25 cellular contexts compared by ENCODE assay signal in genomic region chr12:53589423-53589822, GRCh38.
"Had no signal": no experiment of that assay in that cellular context is flagged by ENCODE, and none has a peak within 500 bp of the region (broad histone marks: within the 10 kb centered on the region; RNA-seq: fewer than 3 reads in every experiment).

No MANE protein-coding gene starts in this region.

- H3K9me3 ChIP-seq: gastrocnemius medialis, mucosa of descending colon, ovary, tibial artery, upper lobe of right lung had no signal

- H3K27ac ChIP-seq: gastrocnemius medialis, ovary, skin epidermis, tibial artery, upper lobe of right lung had no signal

- H3K27me3 Mint-ChIP-seq: activated CD8-positive, alpha-beta memory T cell treated with anti-CD3 and anti-CD28 coated beads, Interleukin-2, amount 10 ng/mL, durations not matched to agents 7 days and 5 days; activated naive CD4-positive, alpha-beta T cell treated with anti-CD3 and anti-CD28 coated beads, Interleukin-2, amount 50 U/mL, for 24 hours; central memory CD8-positive, alpha-beta T cell; progenitor cell of endocrine pancreas; stimulated activated naive CD8-positive, alpha-beta T cell treated with anti-CD3 and anti-CD28 coated beads, Interleukin-15, Interleukin-2, amounts not matched to agents 100 ng/mL and 50 ng/mL, for 24 hours had no signal

- H3K4me3 Mint-ChIP-seq: activated CD8-positive, alpha-beta memory T cell treated with anti-CD3 and anti-CD28 coated beads, Interleukin-2, amount 10 ng/mL, durations not matched to agents 7 days and 5 days; activated CD8-positive, alpha-beta T cell treated with anti-CD3 and anti-CD28 coated beads, Interleukin-2, amount 10 ng/mL, durations not matched to agents 7 days and 5 days; activated naive CD4-positive, alpha-beta T cell treated with anti-CD3 and anti-CD28 coated beads, Interleukin-2, amount 50 U/mL, for 24 hours; central memory CD8-positive, alpha-beta T cell; nephron progenitor cell; stimulated activated naive CD8-positive, alpha-beta T cell treated with anti-CD3 and anti-CD28 coated beads, Interleukin-15, Interleukin-2, amounts not matched to agents 100 ng/mL and 50 ng/mL, for 24 hours had no signal

- ATAC-seq: activated CD4-positive, CD25-positive, alpha-beta regulatory T cell treated with anti-CD3 and anti-CD28 coated beads, Interleukin-2, amount 50 U/mL, for 24 hours; activated CD8-positive, alpha-beta memory T cell treated with anti-CD3 and anti-CD28 coated beads, Interleukin-2, amount 10 ng/mL, durations not matched to agents 7 days and 5 days; activated CD8-positive, alpha-beta T cell treated with anti-CD3 and anti-CD28 coated beads, Interleukin-2, amount 10 ng/mL, durations not matched to agents 7 days and 5 days; gastrocnemius medialis; left ventricle myocardium superior; mucosa of descending colon; sciatic nerve; upper lobe of right lung had no signal

- H3K27me3 ChIP-seq: gastrocnemius medialis, ovary, tibial artery, upper lobe of right lung had no signal

- H3K27ac Mint-ChIP-seq: activated CD8-positive, alpha-beta memory T cell treated with anti-CD3 and anti-CD28 coated beads, Interleukin-2, amount 10 ng/mL, durations not matched to agents 7 days and 5 days; activated CD8-positive, alpha-beta T cell treated with anti-CD3 and anti-CD28 coated beads, Interleukin-2, amount 10 ng/mL, durations not matched to agents 7 days and 5 days; activated naive CD4-positive, alpha-beta T cell treated with anti-CD3 and anti-CD28 coated beads, Interleukin-2, amount 50 U/mL, for 24 hours; nephron progenitor cell; progenitor cell of endocrine pancreas; stimulated activated naive CD8-positive, alpha-beta T cell treated with anti-CD3 and anti-CD28 coated beads, Interleukin-15, Interleukin-2, amounts not matched to agents 100 ng/mL and 50 ng/mL, for 24 hours had no signal

- H3K4me3 ChIP-seq: gastrocnemius medialis, mucosa of descending colon, ovary, skin epidermis, tibial artery, upper lobe of right lung had no signal

- H3K9me3 Mint-ChIP-seq: activated naive CD4-positive, alpha-beta T cell treated with anti-CD3 and anti-CD28 coated beads, Interleukin-2, amount 50 U/mL, for 24 hours; central memory CD8-positive, alpha-beta T cell; stimulated activated naive CD8-positive, alpha-beta T cell treated with anti-CD3 and anti-CD28 coated beads, Interleukin-15, Interleukin-2, amounts not matched to agents 100 ng/mL and 50 ng/mL, for 24 hours had no signal

- H3K36me3 ChIP-seq: gastrocnemius medialis, ovary, tibial artery, upper lobe of right lung had no signal

- DNase-seq: activated CD4-positive, alpha-beta T cell treated with anti-CD3 and anti-CD28 coated beads, Interleukin-2, amount 50 U/mL, for 1 hour; activated CD8-positive, alpha-beta memory T cell treated with anti-CD3 and anti-CD28 coated beads, Interleukin-2, amount 10 ng/mL, durations not matched to agents 7 days and 5 days; activated CD8-positive, alpha-beta T cell treated with anti-CD3 and anti-CD28 coated beads, Interleukin-2, amount 10 ng/mL, durations not matched to agents 7 days and 5 days; activated gamma-delta T cell treated with Interleukin-2 at 50 U/mL for 16 hours; dermis blood vessel endothelial cell; effector CD8-positive, alpha-beta T cell; gastrocnemius medialis; glutamatergic neuron; islet precursor cell; left ventricle myocardium superior; mucosa of descending colon; nephron progenitor cell; ovary; stimulated activated CD4-positive, alpha-beta T cell treated with anti-CD3 and anti-CD28 coated beads, Interleukin-12 subunit alpha, Interleukin-12 subunit beta, amount 100 ng/mL, for 4 hours; stimulated activated CD4-positive, alpha-beta T cell treated with anti-CD3 and anti-CD28 coated beads, Interleukin-4, amount 100 ng/mL, for 1 hour; T-helper 1 cell; tibial artery; upper lobe of right lung had no signal
